8 cellular contexts compared by ENCODE assay signal in the genomic region with DNA sequence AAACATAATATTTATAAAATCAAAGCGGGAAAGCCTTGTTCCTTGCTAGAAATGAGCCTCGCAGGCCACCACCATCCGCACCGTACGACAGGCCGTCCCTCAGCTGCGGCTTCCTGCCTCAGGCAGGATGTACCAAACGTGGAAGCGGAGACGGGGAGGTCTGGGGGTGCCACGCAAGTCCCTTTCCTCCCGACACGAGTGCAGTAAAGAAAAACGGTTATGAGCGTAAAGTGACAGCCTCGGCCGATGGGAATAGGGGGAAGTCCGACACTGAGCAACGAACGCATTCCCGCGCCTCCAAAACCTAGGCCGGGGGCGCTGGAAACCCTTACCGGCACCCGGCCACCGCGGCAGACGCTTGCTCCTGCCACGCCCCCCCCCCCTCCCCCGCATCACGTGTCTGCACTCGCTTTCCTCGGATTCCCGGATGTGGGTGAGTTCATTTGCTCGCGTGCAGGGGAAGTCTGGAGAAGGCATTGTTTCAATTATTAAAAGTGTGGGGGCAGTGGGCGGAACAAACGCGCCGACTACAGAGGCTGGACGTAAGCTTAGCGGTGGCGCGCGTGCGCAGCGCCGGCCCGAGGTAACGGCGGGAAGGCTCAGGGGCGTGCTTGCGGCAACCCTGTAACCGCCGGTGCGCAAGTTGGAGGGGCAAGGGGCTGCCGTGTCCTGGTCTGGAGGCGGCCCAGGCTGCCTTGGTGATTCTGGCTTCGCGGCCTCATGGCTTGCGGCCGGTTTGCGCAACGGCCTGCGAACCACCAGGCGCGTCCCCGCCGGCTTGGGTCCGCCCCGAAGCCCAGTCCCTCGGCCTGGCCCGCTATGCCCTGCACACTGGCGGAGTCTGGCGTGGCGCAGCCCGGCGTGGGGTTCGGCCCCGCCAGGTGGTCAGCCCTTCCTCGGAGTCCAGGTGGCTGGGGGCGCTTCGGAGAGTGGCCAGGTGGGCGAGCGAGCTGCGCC. TPM values are rescaled to one million over a fixed set of nuclear protein-coding genes. Genes with fewer than 3 reads are reported as not detected.
DNase-seq lines count a peak whose midpoint lies in the region; ATAC-seq and TF ChIP-seq lines count a peak whose summit lies in the region.

A gene with protein sequence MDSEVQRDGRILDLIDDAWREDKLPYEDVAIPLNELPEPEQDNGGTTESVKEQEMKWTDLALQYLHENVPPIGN (minus strand): TSS at position 366 of the 957 bp plus-strand sequence. CDS start 3,081 bp downstream, outside the sequence.
A gene (plus strand): TSS at position 438 of the 957 bp plus-strand sequence. CDS start 9,264 bp downstream, outside the sequence.

- peak within 1 kb of the TSS; percentile 74 to 89 (median 82) for H3K4me3 ChIP-seq in BLaER1 treated with 17β-estradiol and CSF1 and Interleukin-3, amounts not matched to agents 10 nM and 100 nM
- H3K4me3 ChIP-seq in left lung, result peak within 1 kb of the TSS; percentile 65 to 87

- H3K27me3 Mint-ChIP-seq in dendritic cell treated with granulocyte-macrophage colony-stimulating factor and Interleukin-4, amounts not matched to agents 40 ng/mL and 50 ng/mL, for 4 days, result no peaks in the 10 kb centered on the region

- peak within 1 kb of the TSS; percentile 90 to 98 (median 95) for H3K4me2 ChIP-seq in BLaER1 treated with 17β-estradiol and CSF1 and Interleukin-3, amounts not matched to agents 10 nM and 100 nM

- peak within 1 kb of the TSS; percentile 89 for H3K4me3 Mint-ChIP-seq in dendritic cell treated with granulocyte-macrophage colony-stimulating factor and Interleukin-4, amounts not matched to agents 40 ng/mL and 50 ng/mL, for 4 days

- peak within 1 kb of the TSS; percentile 89 to 98 (median 96) for H3K9ac ChIP-seq in BLaER1 treated with 17β-estradiol and CSF1 and Interleukin-3, amounts not matched to agents 10 nM and 100 nM

- peaks cover 37 to 54% (median 47%) of the 10 kb centered on the region in 10 experiments for H3K4me1 ChIP-seq in BLaER1 treated with 17β-estradiol and CSF1 and Interleukin-3, amounts not matched to agents 10 nM and 100 nM
- peaks cover 18 to 62% of the 10 kb centered on the region in 2 donors for H3K4me1 ChIP-seq in left lung

- TF ChIP-seq CTCF in left lung (IDR thresholded peaks at IDR 0.05), result no peak

- peak; percentile 98 for DNase-seq in NCI-H748 (lab: John Stamatoyannopoulos, UW; ENCODE audit: unreplicated experiment)
- DNase-seq in activated CD4-positive, alpha-beta T cell treated with anti-CD3 and anti-CD28 coated beads, Interleukin-2, amount 50 U/mL, for 1 hour, result peak; percentile 92
- peak; percentile 95 to 96 for DNase-seq in left lung
- peak; percentile 81 to 83 for DNase-seq in stimulated activated CD4-positive, alpha-beta T cell treated with anti-CD3 and anti-CD28 coated beads, Interleukin-2, amount 100 ng/mL, for 48 hours

- H3K27ac Mint-ChIP-seq in dendritic cell treated with granulocyte-macrophage colony-stimulating factor and Interleukin-4, amounts not matched to agents 40 ng/mL and 50 ng/mL, for 4 days, result peak within 1 kb of the TSS; percentile 98

- peak; percentile 76 for ATAC-seq in GM19351 (IDR thresholded peaks at IDR 0.05; ENCODE audit: unreplicated experiment)
- peak; percentile 79 for ATAC-seq in HG03521 (IDR thresholded peaks at IDR 0.05; ENCODE audit: unreplicated experiment)
- ATAC-seq in left lung, result peak; percentile 92

- H3K9me3 ChIP-seq in BLaER1 treated with 17β-estradiol and CSF1 and Interleukin-3, amounts not matched to agents 10 nM and 100 nM (replicated peaks in 1 of 11), result 0 out of 22 replicates have a peak, but pooled peaks cover 0 to 3% (median 0%) of the 10 kb centered on the region in 11 experiments
- H3K9me3 ChIP-seq in left lung, result no peaks in the 10 kb centered on the region

- H3K27me3 ChIP-seq in BLaER1 treated with 17β-estradiol and CSF1 and Interleukin-3, amounts not matched to agents 10 nM and 100 nM, result no peaks in the 10 kb centered on the region
- no peaks in the 10 kb centered on the region for H3K27me3 ChIP-seq in left lung

- H3K27ac ChIP-seq in BLaER1 treated with 17β-estradiol and CSF1 and Interleukin-3, amounts not matched to agents 10 nM and 100 nM, result peak within 1 kb of the TSS; percentile 91 to 100 (median 96)
- peak within 1 kb of the TSS; percentile 96 for H3K27ac ChIP-seq in left lung

- peaks cover 45% of the 10 kb centered on the region for H3K36me3 Mint-ChIP-seq in dendritic cell treated with granulocyte-macrophage colony-stimulating factor and Interleukin-4, amounts not matched to agents 40 ng/mL and 50 ng/mL, for 4 days (ENCODE audit: low read depth)

- intact Hi-C loops in dendritic cell treated with granulocyte-macrophage colony-stimulating factor and Interleukin-4, amounts not matched to agents 40 ng/mL and 50 ng/mL, for 4 days (cut with micrococcal nuclease), result loop anchor here (5.0 kb wide), 2 partner anchors 234 to 914 kb away; a partner anchor contains a TSS
- intact Hi-C loops in left lung (cut with DNase I), result no loop called here

- peaks cover 17 to 26% (median 21%) of the 10 kb centered on the region in 11 experiments for H3K36me3 ChIP-seq in BLaER1 treated with 17β-estradiol and CSF1 and Interleukin-3, amounts not matched to agents 10 nM and 100 nM
- H3K36me3 ChIP-seq in left lung, result peaks cover 0 to 18% of the 10 kb centered on the region in 2 donors

- peaks cover 0 to 24% (median 0%) of the 10 kb centered on the region in 11 experiments; a peak in 3 of 22 replicates for H4K20me1 ChIP-seq in BLaER1 treated with 17β-estradiol and CSF1 and Interleukin-3, amounts not matched to agents 10 nM and 100 nM

- H3K9me3 Mint-ChIP-seq in dendritic cell treated with granulocyte-macrophage colony-stimulating factor and Interleukin-4, amounts not matched to agents 40 ng/mL and 50 ng/mL, for 4 days, result no peaks in the 10 kb centered on the region

- peaks cover 54% of the 10 kb centered on the region for H3K4me1 Mint-ChIP-seq in dendritic cell treated with granulocyte-macrophage colony-stimulating factor and Interleukin-4, amounts not matched to agents 40 ng/mL and 50 ng/mL, for 4 days (ENCODE audit: low read depth)

RNA-seq across cellular contexts. Expression of the first gene that starts in this region (rescaled TPM):
- 10 to 100 TPM; 63.5 to 67.9 TPM for total RNA-seq in left lung

RNA-seq across cellular contexts. Expression of the second gene that starts in this region (rescaled TPM):
- 10 to 100 TPM; 16.1 to 25.6 TPM for total RNA-seq in left lung

Comparison
In these comparisons a context has a peak if more than half of its experiments do, and no peak if none do; other contexts are left out.
1. Peak in every context shown above with its lines: DNase-seq, ATAC-seq, H3K4me3 ChIP-seq and H3K27ac ChIP-seq.